In genomic region chr11:126188332-126189108, GRCh38 we compare ENCODE assay signal across 1 cellular context.
TF ChIP-seq lines count a peak whose summit lies in the region.

No MANE protein-coding gene starts in this region.

TF ChIP-seq in HepG2, 621 proteins besides CTCF, POLR2A, EP300 and RAD21:
- TF ChIP-seq ZNF484 (CRISPR knock-in tag; IDR thresholded peaks at IDR 0.05; ENCODE audit: borderline replicate concordance, low read depth) (no peak), RBM22 (optimal IDR thresholded peaks at IDR 0.05; ENCODE audit: low read length) (peak; percentile 69), ZNF777 (CRISPR knock-in tag; IDR thresholded peaks at IDR 0.05) (no peak), SAFB2 (CRISPR knock-in tag; IDR thresholded peaks at IDR 0.05; ENCODE audit: borderline replicate concordance, low read depth) (0 out of 2 replicates have a peak, but pooled peaks have one; percentile 34), ZNF235 (CRISPR knock-in tag; IDR thresholded peaks at IDR 0.05; ENCODE audit: borderline replicate concordance) (no peak)
TF ChIP-seq in HepG2: peak in this region for 2.
